Comparison of ENCODE assay signal across 13 cellular contexts in genomic region chr14:23123419-23123818, GRCh38. TPM values are rescaled to one million over a fixed set of nuclear protein-coding genes. Genes with fewer than 3 reads are reported as not detected.
A peak's percentile ranks its signal among the peaks of the same experiment; 100 is the strongest.
DNase-seq lines count a peak whose midpoint lies in the region; ATAC-seq and TF ChIP-seq lines count a peak whose summit lies in the region.
"Had no signal": no experiment of that assay in that cellular context is flagged by ENCODE, and none has a peak within 500 bp of the region (broad histone marks: within the 10 kb centered on the region; RNA-seq: fewer than 3 reads in every experiment).

No MANE protein-coding gene starts in this region.

- no peaks in the 10 kb centered on the region for H3K9me3 Mint-ChIP-seq in osteocyte (ENCODE audit: unreplicated experiment)
- H3K9me3 Mint-ChIP-seq: activated T-cell treated with anti-CD3 and anti-CD28 coated beads, Interleukin-2, amount 50 U/mL, for 4 hours had no signal

- no peak overlapping the region for H3K27ac Mint-ChIP-seq in osteocyte (ENCODE audit: unreplicated experiment)

- intact Hi-C loops in posterior vena cava (cut with DNase I), result no loop called here

- no peak overlapping the region for H3K4me3 ChIP-seq in epithelial cell of esophagus (ENCODE audit: low read length)

- H3K4me1 Mint-ChIP-seq in osteocyte (ENCODE audit: unreplicated experiment), result peaks cover 9% of the 10 kb centered on the region

- peak; percentile 23 for DNase-seq in DMS79 treated with DMSO at 0.1 percent for 48 hours (lab: John Stamatoyannopoulos, UW)
- peak; percentile 94 for DNase-seq in NCI-H2171 treated with DMSO at 0.1 percent for 48 hours (lab: John Stamatoyannopoulos, UW)
- DNase-seq in epithelial cell of esophagus (ENCODE audit: low read depth), result peak; percentile 64
- peak; percentile 87 for DNase-seq in posterior vena cava (ENCODE audit: low spot score)
- DNase-seq in OCI-M1 (lab: John Stamatoyannopoulos, UW), result no peak
- no peak for DNase-seq in NCI-H1436 (lab: John Stamatoyannopoulos, UW)
- no peak for DNase-seq in osteocyte (ENCODE audit: extremely low spot score, unreplicated experiment)
- DNase-seq: activated T-cell treated with anti-CD3 and anti-CD28 coated beads, Interleukin-2, amount 50 U/mL, for 4 hours; stimulated activated CD4-positive, alpha-beta T cell treated with anti-CD3 and anti-CD28 coated beads, Interleukin-15, amount 100 ng/mL, for 24 hours had no signal

- no peaks in the 10 kb centered on the region for H3K36me3 Mint-ChIP-seq in osteocyte (ENCODE audit: unreplicated experiment)

- peaks cover 17% of the 10 kb centered on the region for H3K27me3 Mint-ChIP-seq in osteocyte (ENCODE audit: unreplicated experiment)

- no peak for TF ChIP-seq CTCF in epithelial cell of esophagus (IDR thresholded peaks at IDR 0.05; ENCODE audit: insufficient read depth, low read depth, low read length, missing control alignments)
- no peak for TF ChIP-seq CTCF in osteocyte (IDR thresholded peaks at IDR 0.05)

- ATAC-seq in HG03439 (IDR thresholded peaks at IDR 0.05; ENCODE audit: unreplicated experiment), result no peak
- ATAC-seq: activated T-cell treated with anti-CD3 and anti-CD28 coated beads, Interleukin-2, amount 50 U/mL, for 4 hours had no signal

- H3K4me3 Mint-ChIP-seq in osteocyte (ENCODE audit: unreplicated experiment), result no peak overlapping the region
- H3K4me3 Mint-ChIP-seq: activated T-cell treated with anti-CD3 and anti-CD28 coated beads, Interleukin-2, amount 50 U/mL, for 4 hours had no signal

RNA-seq across cellular contexts. Expression of gene CEBPE, which starts 4.4 kb away (rescaled TPM):
- total RNA-seq in posterior vena cava, result under 1 TPM in 1 of 2 donors, not detected in 1; 0.19 TPM
- total RNA-seq in osteocyte, result not detected in 2 replicates
- total RNA-seq: activated T-cell treated with anti-CD3 and anti-CD28 coated beads, Interleukin-2, amount 50 U/mL, for 4 hours; cerebellum; G401; glomerular endothelial cell had no signal

RNA-seq across cellular contexts. Expression of gene CIROP, which starts 18.6 kb away (rescaled TPM):
- not detected for total RNA-seq in posterior vena cava
- total RNA-seq in osteocyte, result not detected in 2 replicates
- total RNA-seq: activated T-cell treated with anti-CD3 and anti-CD28 coated beads, Interleukin-2, amount 50 U/mL, for 4 hours; cerebellum; G401; glomerular endothelial cell had no signal

RNA-seq across cellular contexts. Expression of gene C14orf119, which starts 28.1 kb away (rescaled TPM):
- total RNA-seq in posterior vena cava (10 to 100 TPM; 35.2 to 38.7 TPM), osteocyte (51.8 and 61.3 TPM in 2 replicates)

RNA-seq across cellular contexts. Expression of gene ACIN1, which starts 28.5 kb away (rescaled TPM):
- total RNA-seq in posterior vena cava, result 100 to 1,000 TPM in 1 of 2 donors, 10 to 100 TPM in 1; 85.9 to 112 TPM
- 219 and 241 TPM in 2 replicates for total RNA-seq in osteocyte

Comparison
In these comparisons a context has a peak if more than half of its experiments do, and no peak if none do; other contexts are left out.
1. DNase-seq: peak in DMS79 treated with DMSO at 0.1 percent for 48 hours (single experiment), NCI-H2171 treated with DMSO at 0.1 percent for 48 hours (single experiment), epithelial cell of esophagus (single experiment) and posterior vena cava (single experiment); none in OCI-M1 (single experiment), NCI-H1436 (single experiment) and osteocyte (single experiment).